ENCODE assay signal across 7 cellular contexts in the genomic region with DNA sequence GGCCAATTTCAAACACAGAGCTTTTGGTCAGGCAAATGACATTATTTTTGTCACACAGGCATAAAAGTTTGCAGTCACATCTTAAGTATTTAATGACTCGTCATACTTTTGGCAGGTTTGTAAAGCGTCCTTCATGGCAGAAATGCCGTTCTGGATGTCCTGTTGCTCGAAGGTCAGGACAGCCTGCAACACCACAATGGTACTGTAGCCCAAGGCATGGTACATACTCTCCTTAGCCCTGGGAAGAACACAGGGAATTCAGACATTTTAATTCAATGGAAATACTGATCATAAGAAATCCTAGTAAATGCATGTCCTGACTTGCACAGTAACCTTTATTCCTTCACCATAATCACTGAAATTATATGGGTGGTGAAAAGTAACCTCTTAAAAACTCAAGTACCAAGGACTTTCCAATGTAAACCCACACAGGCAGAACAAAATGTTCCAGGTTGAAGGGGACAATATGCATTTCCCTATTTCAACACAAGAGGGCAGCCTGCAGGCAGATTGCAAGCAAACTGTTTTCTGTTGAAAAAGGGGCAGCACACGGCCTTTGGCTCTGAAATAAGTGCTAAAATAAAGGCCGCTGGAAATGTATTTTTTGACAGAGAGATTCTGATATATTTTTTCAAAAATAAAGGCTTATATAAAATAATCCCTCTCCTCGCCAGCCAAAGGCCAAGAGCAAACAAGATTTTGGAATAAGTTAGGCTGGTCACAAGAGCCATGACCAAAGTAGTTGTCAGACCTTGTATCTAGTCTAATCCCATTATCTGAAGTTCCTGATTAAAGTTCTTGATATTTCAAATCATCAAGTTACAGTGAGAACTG.
A peak's percentile ranks its signal among the peaks of the same experiment; 100 is the strongest.
DNase-seq lines count a peak whose midpoint lies in the region; ATAC-seq, FAIRE-seq and TF ChIP-seq lines count a peak whose summit lies in the region.

No MANE protein-coding gene starts in this region.

- peaks cover 0 to 2% of the 10 kb centered on the region in 2 donors for H3K36me3 ChIP-seq in kidney (ENCODE audit: control insufficient read depth in 1 of 2, insufficient read depth in 2 of 2, low read length in 2 of 2)

- H3K27ac ChIP-seq in caudate nucleus (ENCODE audit: low read depth, low read length) (no peak overlapping the region), kidney (ENCODE audit: low read depth in 2 of 2, low read length in 2 of 2) (no peak overlapping the region)

- H3K4me3 ChIP-seq in GM12875 (ENCODE audit: low read depth, low read length) = no peak overlapping the region
- no peak overlapping the region for H3K4me3 ChIP-seq in kidney (ENCODE audit: low read length in 2 of 2)

- peak; percentile 94 for FAIRE-seq in kidney (lab: Jason Lieb, UNC)

- H3K9me3 ChIP-seq in kidney (ENCODE audit: control insufficient read depth in 1 of 2, low read length in 2 of 2) = no peaks in the 10 kb centered on the region

- ATAC-seq in HG02610 (IDR thresholded peaks at IDR 0.05; ENCODE audit: unreplicated experiment) = peak; percentile 77

- intact Hi-C loops in kidney (cut with DNase I) = no loop called here

- peaks cover 0 to 10% of the 10 kb centered on the region in 2 donors for H3K4me1 ChIP-seq in kidney (ENCODE audit: control insufficient read depth in 1 of 2, insufficient read depth in 1 of 2, low read depth in 1 of 2, low read length in 2 of 2)

- H3K9ac ChIP-seq in kidney (ENCODE audit: low read length in 2 of 2) = no peak overlapping the region

- DNase-seq in NCI-H187 (lab: John Stamatoyannopoulos, UW) = peak; percentile 20 to 66
- peak; percentile 8 for DNase-seq in UCSD-AML1 (lab: John Stamatoyannopoulos, UW; ENCODE audit: unreplicated experiment)
- DNase-seq in caudate nucleus (lab: John Stamatoyannopoulos, UW) = peak in 38 of 61 donors; percentile 1 to 73 (median 22)
- DNase-seq in kidney = no peak
- DNase-seq in stimulated activated CD4-positive, alpha-beta T cell treated with anti-CD3 and anti-CD28 coated beads, Interleukin-2, amount 100 ng/mL, for 48 hours = peak; percentile 56 to 69

- TF ChIP-seq CTCF in GM12875 (IDR thresholded peaks at IDR 0.05; ENCODE audit: borderline replicate concordance, insufficient read depth, low read depth, low read length) = peak; percentile 76
- peak; percentile 91 for TF ChIP-seq CTCF in kidney (IDR thresholded peaks at IDR 0.05; ENCODE audit: borderline replicate concordance, extremely low read depth, insufficient read depth)
